9 cellular contexts compared by ENCODE assay signal in the genomic region with DNA sequence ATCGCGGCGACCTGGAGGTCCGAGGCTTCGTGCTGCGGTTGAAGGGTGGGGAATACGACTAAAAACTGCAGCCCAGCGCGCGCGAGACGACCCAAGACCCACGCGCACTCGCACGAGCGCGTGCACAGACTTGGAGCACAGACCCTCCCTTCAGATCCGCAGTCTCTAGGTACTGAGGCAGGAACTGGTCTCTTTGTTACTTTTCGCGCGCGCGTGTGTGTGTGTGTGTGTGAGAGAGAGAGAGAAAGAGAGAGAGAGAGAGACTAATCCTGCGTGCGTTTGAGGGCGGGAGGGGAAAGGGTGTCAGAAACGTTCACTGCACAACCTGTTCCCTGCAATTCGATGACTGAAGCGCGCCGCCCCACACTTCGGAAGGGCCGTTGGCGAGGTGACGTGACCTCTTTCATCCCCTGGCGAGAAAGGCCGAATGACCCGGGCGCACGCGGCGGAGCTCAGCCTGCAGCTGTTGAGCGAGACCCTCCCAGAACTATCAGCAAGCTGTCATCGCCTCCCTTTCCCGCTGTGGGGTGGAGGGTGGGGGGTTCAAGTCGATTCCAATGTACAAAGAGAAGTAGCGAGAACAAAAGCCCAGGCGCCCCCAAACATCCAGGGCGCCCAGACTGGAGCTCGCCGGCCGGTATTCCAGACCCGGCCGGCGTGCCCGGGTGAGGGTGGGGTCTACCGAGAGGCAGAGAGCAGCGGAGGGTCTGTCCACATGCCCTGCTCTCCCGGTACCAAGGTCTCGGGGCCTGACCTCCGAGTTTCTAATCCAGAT.
DNase-seq lines count a peak whose midpoint lies in the region; FAIRE-seq lines count a peak whose summit lies in the region.
"Had no signal": no experiment of that assay in that cellular context is flagged by ENCODE, and none has a peak within 500 bp of the region (broad histone marks: within the 10 kb centered on the region; RNA-seq: fewer than 3 reads in every experiment).

No MANE protein-coding gene starts in this region.

- H3K36me3 ChIP-seq in NT2/D1 (ENCODE audit: insufficient read depth, insufficient read length, low read length): peaks cover 20% of the 10 kb centered on the region
- peaks cover 17% of the 10 kb centered on the region for H3K36me3 ChIP-seq in neuron (ENCODE audit: insufficient read depth, low read length)

- H3K27ac ChIP-seq in caudate nucleus (ENCODE audit: low read depth, low read length): peak overlapping the region; percentile 67

- no peaks in the 10 kb centered on the region for H3K9me3 ChIP-seq in NT2/D1 (ENCODE audit: insufficient read depth, low read length)
- H3K9me3 ChIP-seq in neuron (ENCODE audit: low read length): no peaks in the 10 kb centered on the region

- FAIRE-seq in GM19239 (lab: Jason Lieb, UNC): no peak

- peak overlapping the region; percentile 66 for H3K9ac ChIP-seq in NT2/D1 (ENCODE audit: insufficient read length, low read depth)

- no peak overlapping the region for H2AFZ ChIP-seq in neuron (ENCODE audit: low read depth, low read length)

- DNase-seq in NCI-H1436 (lab: John Stamatoyannopoulos, UW) (peak; percentile 76), NCI-H1436 treated with DMSO at 0.1 percent for 48 hours (lab: John Stamatoyannopoulos, UW) (no peak), NT2/D1 (ENCODE audit: low read depth, low spot score) (no peak), caudate nucleus (lab: John Stamatoyannopoulos, UW) (peak in 11 of 61 donors; percentile 17 to 60 (median 33)), hepatic stellate cell (ENCODE audit: low spot score) (no peak), GM19239 (ENCODE audit: insufficient read length, low spot score) (no peak), NK-92 (lab: John Stamatoyannopoulos, UW; ENCODE audit: unreplicated experiment) (no peak)

- H3K4me1 ChIP-seq in NT2/D1 (ENCODE audit: insufficient read depth, insufficient read length) (no peaks in the 10 kb centered on the region), neuron (ENCODE audit: insufficient read depth, low read length) (peaks cover 43% of the 10 kb centered on the region)

- H3K27me3 ChIP-seq in NT2/D1 (ENCODE audit: insufficient read depth, insufficient read length) (peaks cover 39% of the 10 kb centered on the region), neuron (ENCODE audit: insufficient read depth, low read length) (no peaks in the 10 kb centered on the region)

- H3K4me3 ChIP-seq in NT2/D1 (ENCODE audit: insufficient read length, low read depth) (peak overlapping the region; percentile 44), neuron (ENCODE audit: low read length) (peak overlapping the region; percentile 98)
- H3K4me3 ChIP-seq: lung had no signal
